In the genomic region with DNA sequence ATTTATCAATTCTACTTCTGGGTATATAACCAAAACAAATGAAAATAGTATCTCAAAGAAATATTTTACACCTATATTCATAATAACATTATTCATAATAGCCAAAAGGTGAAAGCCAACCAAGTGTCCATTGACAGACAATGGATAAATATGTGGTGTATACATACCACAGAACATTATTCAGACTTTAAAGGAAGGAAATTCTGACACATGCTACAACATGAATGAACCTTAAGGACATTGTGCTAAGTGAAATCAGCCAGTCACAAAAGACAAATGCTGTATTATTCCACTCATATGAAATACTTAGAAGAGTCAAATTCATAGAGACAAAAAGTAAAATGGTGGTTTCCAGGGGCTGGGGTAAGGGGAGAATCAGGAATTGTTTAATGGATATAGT, we compare ENCODE assay signal across 20 cellular contexts.
"Had no signal": no experiment of that assay in that cellular context is flagged by ENCODE, and none has a peak within 500 bp of the region (broad histone marks: within the 10 kb centered on the region; RNA-seq: fewer than 3 reads in every experiment).

No MANE protein-coding gene starts in this region.

- FAIRE-seq: HepG2, RCC 7860 had no signal

- DNase-seq: IMR-90, Karpas-422, KG1, MM.1S, NCI-H1092 treated with DMSO at 0.1 percent for 48 hours, NCI-H1436, NCI-H187, NCI-H2029, NCI-H2081 treated with DMSO at 0.1 percent for 48 hours, NCI-H2171, NCI-H226, NCI-H446, NCI-H510A, NCI-H524 treated with DMSO at 0.1 percent for 48 hours, NCI-H69, NCI-H774, RPMI8226, SHP77 had no signal

- ATAC-seq: HepG2 had no signal
